Comparison of ENCODE assay signal across 26 cellular contexts in genomic region chr1:169885207-169885606, GRCh38.
"Had no signal": no experiment of that assay in that cellular context is flagged by ENCODE, and none has a peak within 500 bp of the region (broad histone marks: within the 10 kb centered on the region; RNA-seq: fewer than 3 reads in every experiment).

No MANE protein-coding gene starts in this region.

- H3K4me2 ChIP-seq: hepatocyte, neural progenitor cell had no signal

- H3K27me3 Mint-ChIP-seq: activated CD4-positive, alpha-beta T cell treated with anti-CD3 and anti-CD28 coated beads for 36 hours; activated naive CD8-positive, alpha-beta T cell treated with anti-CD3 and anti-CD28 coated beads, Interleukin-2, amount 10 ng/mL, durations not matched to agents 7 days and 5 days; activated T-helper 17 cell treated with anti-CD3 and anti-CD28 coated beads, Interleukin-2, amount 50 U/mL, for 72 hours; naive thymus-derived CD4-positive, alpha-beta T cell; stimulated activated memory B cell treated with anti-CD40 and anti-IgM and Interleukin-4, amounts not matched to agents 10 μg/mL and 1 μg/mL and 100 μg/mL, for 72 hours had no signal

- H3K9me3 Mint-ChIP-seq: activated naive CD8-positive, alpha-beta T cell treated with anti-CD3 and anti-CD28 coated beads, Interleukin-2, amount 10 ng/mL, durations not matched to agents 7 days and 5 days; activated T-helper 17 cell treated with anti-CD3 and anti-CD28 coated beads, Interleukin-2, amount 50 U/mL, for 72 hours; naive thymus-derived CD4-positive, alpha-beta T cell; neural progenitor cell; stimulated activated memory B cell treated with anti-CD40 and anti-IgM and Interleukin-4, amounts not matched to agents 10 μg/mL and 1 μg/mL and 100 μg/mL, for 72 hours; T-helper 2 cell treated with Interferon-gamma antibody and Interleukin-4, amounts not matched to agents 5 μg/mL and 100 μg/mL, for 36 hours had no signal

- H3K4me3 ChIP-seq: esophagus squamous epithelium, hepatocyte, neural progenitor cell, sigmoid colon, spleen, testis, upper lobe of right lung had no signal

- H3K27ac Mint-ChIP-seq: activated CD4-positive, alpha-beta T cell treated with anti-CD3 and anti-CD28 coated beads for 36 hours; activated naive CD8-positive, alpha-beta T cell treated with anti-CD3 and anti-CD28 coated beads, Interleukin-2, amount 10 ng/mL, durations not matched to agents 7 days and 5 days; activated T-helper 17 cell treated with anti-CD3 and anti-CD28 coated beads, Interleukin-2, amount 50 U/mL, for 72 hours; naive thymus-derived CD4-positive, alpha-beta T cell; neural progenitor cell; stimulated activated memory B cell treated with anti-CD40 and anti-IgM and Interleukin-4, amounts not matched to agents 10 μg/mL and 1 μg/mL and 100 μg/mL, for 72 hours; T-helper 2 cell treated with Interferon-gamma antibody and Interleukin-4, amounts not matched to agents 5 μg/mL and 100 μg/mL, for 36 hours; WTC11 had no signal

- H3K4me3 Mint-ChIP-seq: activated CD4-positive, alpha-beta T cell treated with anti-CD3 and anti-CD28 coated beads for 36 hours; activated naive CD8-positive, alpha-beta T cell treated with anti-CD3 and anti-CD28 coated beads, Interleukin-2, amount 10 ng/mL, durations not matched to agents 7 days and 5 days; activated T-helper 17 cell treated with anti-CD3 and anti-CD28 coated beads, Interleukin-2, amount 50 U/mL, for 72 hours; naive thymus-derived CD4-positive, alpha-beta T cell; neural progenitor cell; stimulated activated memory B cell treated with anti-CD40 and anti-IgM and Interleukin-4, amounts not matched to agents 10 μg/mL and 1 μg/mL and 100 μg/mL, for 72 hours; T-helper 2 cell treated with Interferon-gamma antibody and Interleukin-4, amounts not matched to agents 5 μg/mL and 100 μg/mL, for 36 hours; WTC11 had no signal

- H3K4me1 Mint-ChIP-seq: neural progenitor cell had no signal

- H2AFZ ChIP-seq: hepatocyte, neural progenitor cell had no signal

- H3K9me3 ChIP-seq: esophagus squamous epithelium, sigmoid colon, spleen, testis, upper lobe of right lung had no signal

- FAIRE-seq: islet of Langerhans, TTC549 had no signal

- ATAC-seq: activated CD4-positive, alpha-beta T cell treated with anti-CD3 and anti-CD28 coated beads for 36 hours; activated T-helper 17 cell treated with anti-CD3 and anti-CD28 coated beads, Interleukin-2, amount 50 U/mL, for 72 hours; left cardiac atrium; naive thymus-derived CD4-positive, alpha-beta T cell; stimulated activated memory B cell treated with anti-CD40 and anti-IgM and Interleukin-4, amounts not matched to agents 10 μg/mL and 1 μg/mL and 100 μg/mL, for 72 hours; upper lobe of right lung; WTC11 had no signal

- H3K27ac ChIP-seq: esophagus squamous epithelium, hepatocyte, neural progenitor cell, sigmoid colon, spleen, testis, upper lobe of right lung had no signal

- DNase-seq: activated CD4-positive, alpha-beta T cell treated with anti-CD3 and anti-CD28 coated beads for 36 hours; activated CD4-positive, alpha-beta T cell treated with anti-CD3 and anti-CD28 coated beads, Interleukin-2, amount 50 U/mL, for 48 hours; activated naive CD4-positive, alpha-beta T cell; activated naive CD8-positive, alpha-beta T cell treated with anti-CD3 and anti-CD28 coated beads, Interleukin-2, amount 10 ng/mL, durations not matched to agents 7 days and 5 days; activated T-cell treated with anti-CD3 and anti-CD28 coated beads for 4 hours; anterior cingulate cortex; cerebellar nuclear complex; cortex of kidney; effector CD8-positive, alpha-beta T cell; esophagus squamous epithelium; left cardiac atrium; mesendoderm; naive thymus-derived CD4-positive, alpha-beta T cell; sigmoid colon; spleen; stimulated activated CD4-positive, alpha-beta T cell treated with anti-CD3 and anti-CD28 coated beads, Interleukin-4, amount 100 ng/mL, for 4 hours; testis; upper lobe of right lung had no signal

- H3K4me1 ChIP-seq: neural progenitor cell, testis had no signal

- H3K9ac ChIP-seq: neural progenitor cell had no signal

- H3K27me3 ChIP-seq: esophagus squamous epithelium, hepatocyte, neural progenitor cell, sigmoid colon, spleen, testis, upper lobe of right lung had no signal
